In the genomic region with DNA sequence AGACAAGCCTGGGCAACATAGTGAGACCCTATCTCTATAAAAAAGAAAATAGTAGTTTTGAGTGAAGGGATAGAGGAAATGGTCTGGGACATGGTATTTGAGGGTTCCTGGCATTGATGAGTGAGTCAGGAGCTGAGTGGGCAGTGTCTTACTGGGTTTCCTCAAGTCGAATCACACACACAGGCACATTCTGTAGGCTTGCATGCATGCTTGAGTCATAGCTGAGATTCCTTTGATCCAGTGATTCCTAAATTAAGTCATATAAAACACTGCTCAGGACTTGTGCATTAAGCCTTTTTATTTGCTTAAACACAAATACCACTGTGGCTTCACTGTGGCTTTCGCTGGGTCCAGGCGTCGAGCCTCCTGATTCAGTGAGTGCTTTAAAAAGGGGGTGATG, we compare ENCODE assay signal across 11 cellular contexts.
A peak's percentile ranks its signal among the peaks of the same experiment; 100 is the strongest.
DNase-seq lines count a peak whose midpoint lies in the region; TF ChIP-seq lines count a peak whose summit lies in the region.
"Had no signal": no experiment of that assay in that cellular context is flagged by ENCODE, and none has a peak within 500 bp of the region (broad histone marks: within the 10 kb centered on the region; RNA-seq: fewer than 3 reads in every experiment).

No MANE protein-coding gene starts in this region.

- H3K4me1 ChIP-seq in Peyer's patch, result no peaks in the 10 kb centered on the region

- H3K27me3 ChIP-seq in AG04450 (ENCODE audit: control insufficient read depth, insufficient read depth, low read length) (no peaks in the 10 kb centered on the region), H7 (ENCODE audit: control insufficient read depth, insufficient read depth, low read length) (no peaks in the 10 kb centered on the region), Peyer's patch (no peaks in the 10 kb centered on the region)

- POLR2A ChIA-PET in AG04450 (lab: Yijun Ruan, JAX), result interaction anchor here (0.6 to 0.7 kb wide), 3 partner anchors 120 to 1061 kb away, joined by 4 to 11 read pairs (median 10); no protein-coding TSS in a partner anchor

- no peak for TF ChIP-seq CTCF in AG04450 (IDR thresholded peaks at IDR 0.05; ENCODE audit: low read depth, low read length)
- no peak for TF ChIP-seq CTCF in astrocyte of the spinal cord (IDR thresholded peaks at IDR 0.05; ENCODE audit: low read depth, low read length)
- TF ChIP-seq CTCF in Peyer's patch (IDR thresholded peaks at IDR 0.05), result no peak

- H3K27ac ChIP-seq in AG04450 (ENCODE audit: low read depth, low read length) (peak overlapping the region; percentile 84), Peyer's patch (no peak overlapping the region)

- in situ Hi-C loops in astrocyte of the spinal cord (cut with HindIII; ENCODE audit: low sequenced_read_pairs), result no loop called here

- TF ChIP-seq POLR2A in Peyer's patch (IDR thresholded peaks at IDR 0.05), result no peak

- no peak overlapping the region for H3K4me3 ChIP-seq in AG04450 (ENCODE audit: low read depth, low read length)
- H3K4me3 ChIP-seq in astrocyte of the spinal cord (ENCODE audit: low read depth, low read length), result no peak overlapping the region
- no peak overlapping the region for H3K4me3 ChIP-seq in H7 (ENCODE audit: insufficient read depth, low read depth, low read length)
- H3K4me3 ChIP-seq in Peyer's patch, result no peak overlapping the region

- DNase-seq in AG04450 (ENCODE audit: low read depth, low spot score) (peak; percentile 88), HK-2 (ENCODE audit: unreplicated experiment) (peak; percentile 61), astrocyte of the spinal cord (ENCODE audit: low read depth, low spot score) (peak; percentile 95), kidney glomerular epithelial cell (lab: John Stamatoyannopoulos, UW) (peak; percentile 95), H7 (no peak), Peyer's patch (no peak), C1 segment of cervical spinal cord (lab: John Stamatoyannopoulos, UW) (no peak), NOMO-1 treated with DMSO at 0.1 percent for 48 hours (lab: John Stamatoyannopoulos, UW; ENCODE audit: unreplicated experiment) (no peak)
- DNase-seq: DMS 273 treated with DMSO at 0.1 percent for 48 hours, NCI-H446 treated with DMSO at 0.1 percent for 48 hours, T-cell had no signal

- no peaks in the 10 kb centered on the region for H3K36me3 ChIP-seq in H7 (replicated peaks; ENCODE audit: control insufficient read depth, insufficient read depth, low read length)
- H3K36me3 ChIP-seq in Peyer's patch, result peaks cover 0 to 3% (median 0%) of the 10 kb centered on the region in 3 donors

- CTCF ChIA-PET in AG04450 (lab: Charles Lee), result interaction anchor here (0.6 to 3.5 kb wide), 5 partner anchors 31 to 267 kb away, joined by 3 to 14 read pairs (median 7); no protein-coding TSS in a partner anchor

- no peaks in the 10 kb centered on the region for H3K9me3 ChIP-seq in AG04450 (ENCODE audit: control insufficient read depth, insufficient read depth, low read length)
- no peaks in the 10 kb centered on the region for H3K9me3 ChIP-seq in Peyer's patch

Comparison
In these comparisons a context has a peak if more than half of its experiments do, and no peak if none do; other contexts are left out.
1. DNase-seq: peak in AG04450 (single experiment), HK-2 (single experiment), astrocyte of the spinal cord (single experiment) and kidney glomerular epithelial cell (single experiment); none in H7 (single experiment), Peyer's patch (0 of 3), C1 segment of cervical spinal cord (0 of 14) and NOMO-1 treated with DMSO at 0.1 percent for 48 hours (single experiment).